1 cellular context compared by ENCODE assay signal in genomic region chr7:76290847-76291345, GRCh38.
A peak's percentile ranks its signal among the peaks of the same experiment; 100 is the strongest.
TF ChIP-seq lines count a peak whose summit lies in the region.

No MANE protein-coding gene starts in this region.

TF ChIP-seq in HEK293, 187 proteins besides CTCF, POLR2A, EP300 and RAD21:
- TF ChIP-seq ZNF121 (tag by site-specific recombination; IDR thresholded peaks at IDR 0.05), result peak; percentile 68
